In genomic region chr11:6452219-6452618, GRCh38 we compare ENCODE assay signal across 20 cellular contexts. TPM values are rescaled to one million over a fixed set of nuclear protein-coding genes. Genes with fewer than 3 reads are reported as not detected.
"Had no signal": no experiment of that assay in that cellular context is flagged by ENCODE, and none has a peak within 500 bp of the region (broad histone marks: within the 10 kb centered on the region; RNA-seq: fewer than 3 reads in every experiment).

No MANE protein-coding gene starts in this region.

- H3K4me3 ChIP-seq: heart right ventricle, lung, uterus had no signal

- DNase-seq: activated CD4-positive, alpha-beta memory T cell treated with anti-CD3 and anti-CD28 coated beads, Interleukin-2, amount 10 ng/mL, durations not matched to agents 7 days and 5 days; activated CD4-positive, alpha-beta T cell treated with anti-CD3 and anti-CD28 coated beads, Interleukin-2, amount 10 ng/mL, durations not matched to agents 24 days and 14 days; activated effector memory CD4-positive, alpha-beta T cell treated with Interleukin-2 at 50 U/mL for 16 hours; activated naive CD4-positive, alpha-beta T cell treated with anti-CD3 and anti-CD28 coated beads, Interleukin-2, amount 10 ng/mL, durations not matched to agents 7 days and 5 days; activated T-cell treated with anti-CD3 and anti-CD28 coated beads, Interleukin-2, amount 50 U/mL, for 72 hours; caudate nucleus; dermis blood vessel endothelial cell; effector CD8-positive, alpha-beta T cell; heart right ventricle; naive B cell; occipital lobe; stimulated activated CD4-positive, alpha-beta T cell treated with anti-CD3 and anti-CD28 coated beads, Interleukin-4, amount 100 ng/mL, for 4 hours; stimulated activated naive CD8-positive, alpha-beta T cell treated with anti-CD3 and anti-CD28 coated beads, Interleukin-15, Interleukin-2, amounts not matched to agents 100 U/mL and 50 U/mL, for 24 hours; substantia nigra; trophoblast cell; uterus had no signal

- H3K4me1 ChIP-seq: heart right ventricle, uterus had no signal

- ATAC-seq: activated CD4-positive, CD25-positive, alpha-beta regulatory T cell treated with anti-CD3 and anti-CD28 coated beads, Interleukin-2, amount 50 U/mL, for 24 hours; activated T-cell treated with anti-CD3 and anti-CD28 coated beads, Interleukin-2, amount 50 U/mL, for 72 hours; stimulated activated naive CD8-positive, alpha-beta T cell treated with anti-CD3 and anti-CD28 coated beads, Interleukin-15, Interleukin-2, amounts not matched to agents 100 U/mL and 50 U/mL, for 24 hours had no signal

- H3K36me3 ChIP-seq: uterus had no signal

- H3K27me3 ChIP-seq: heart right ventricle, uterus had no signal

- H3K9me3 ChIP-seq: heart right ventricle, uterus had no signal

- H3K27ac ChIP-seq: heart right ventricle, uterus, VCaP had no signal

RNA-seq across cellular contexts. Expression of gene HPX, which starts 11.4 kb away (rescaled TPM):
- total RNA-seq: activated CD4-positive, alpha-beta T cell treated with anti-CD3 and anti-CD28 coated beads, Interleukin-2, amount 10 ng/mL, durations not matched to agents 24 days and 14 days; fibroblast of villous mesenchyme had no signal
